In the genomic region with DNA sequence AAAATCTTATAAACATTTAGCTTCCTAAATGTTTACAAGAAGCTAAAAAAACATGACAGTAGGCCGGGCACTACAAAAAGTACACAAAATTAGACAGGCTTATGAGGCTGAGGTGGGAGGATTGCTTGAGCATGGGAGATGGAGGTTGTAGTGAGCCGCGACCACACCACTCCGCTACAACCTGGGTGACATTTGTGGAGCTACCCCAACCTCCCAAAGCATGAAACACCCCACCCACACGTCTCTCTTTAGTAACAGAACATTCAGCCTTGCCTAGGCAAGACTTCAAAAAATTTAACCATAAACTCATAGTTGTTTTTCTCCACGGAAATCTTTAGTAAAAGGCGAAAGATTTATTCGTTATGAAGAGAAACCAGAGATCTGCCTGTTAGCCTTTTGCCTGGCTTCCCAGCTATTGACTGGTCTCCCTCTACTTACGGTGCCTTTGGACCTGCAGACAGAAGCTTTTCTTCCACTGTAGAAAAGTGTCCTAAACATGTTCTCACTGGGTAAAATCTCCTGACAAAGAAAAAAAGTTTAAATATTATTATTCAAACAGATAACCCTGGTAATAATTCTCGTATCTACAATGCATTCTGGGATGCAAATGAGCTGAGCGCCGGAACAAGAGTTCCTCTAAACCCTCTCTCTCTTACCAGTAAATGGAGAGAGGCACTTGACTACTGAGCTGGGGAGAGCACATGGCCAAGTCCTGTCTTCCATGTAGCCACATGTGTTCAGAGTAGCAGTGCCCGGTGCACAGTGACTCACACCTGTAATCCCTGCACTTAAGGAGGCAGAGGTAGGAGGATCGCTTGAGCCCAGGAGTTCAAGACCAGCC, we compare ENCODE assay signal across 1 cellular context.
TF ChIP-seq lines count a peak whose summit lies in the region.

No MANE protein-coding gene starts in this region.

TF ChIP-seq in H1, 55 proteins besides CTCF, POLR2A, EP300 and RAD21:
- TF ChIP-seq NRF1 (IDR thresholded peaks at IDR 0.05; ENCODE audit: low read depth, low read length): no peak
- TF ChIP-seq, protein P1, sequence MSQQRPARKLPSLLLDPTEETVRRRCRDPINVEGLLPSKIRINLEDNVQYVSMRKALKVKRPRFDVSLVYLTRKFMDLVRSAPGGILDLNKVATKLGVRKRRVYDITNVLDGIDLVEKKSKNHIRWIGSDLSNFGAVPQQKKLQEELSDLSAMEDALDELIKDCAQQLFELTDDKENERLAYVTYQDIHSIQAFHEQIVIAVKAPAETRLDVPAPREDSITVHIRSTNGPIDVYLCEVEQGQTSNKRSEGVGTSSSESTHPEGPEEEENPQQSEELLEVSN (IDR thresholded peaks at IDR 0.05): no peak
- TF ChIP-seq KDM5A (IDR thresholded peaks at IDR 0.05; ENCODE audit: low read length): no peak
- TF ChIP-seq KDM4A (IDR thresholded peaks at IDR 0.05; ENCODE audit: low read depth, low read length, severe bottlenecking): no peak
- peak; percentile 100 for TF ChIP-seq TAF7 (optimal IDR thresholded peaks at IDR 0.05; ENCODE audit: borderline replicate concordance, low read depth, low read length)
- peak; percentile 13; the same call in 1 of the 2 replicates for TF ChIP-seq TAF1 (IDR thresholded peaks at IDR 0.05; ENCODE audit: low read depth, low read length)
- TF ChIP-seq TBP (IDR thresholded peaks at IDR 0.05; ENCODE audit: low read depth, low read length): peak; percentile 98
- TF ChIP-seq SIN3A (conservative IDR thresholded peaks at IDR 0.05 in 1 of 2, IDR thresholded peaks at IDR 0.05 in 1 of 2; ENCODE audit: low read depth in 1 of 2, low read length in 2 of 2): no peak
- TF ChIP-seq JUN (IDR thresholded peaks at IDR 0.05; ENCODE audit: low read depth, low read length): no peak
- TF ChIP-seq RNF2 (IDR thresholded peaks at IDR 0.05; ENCODE audit: borderline replicate concordance, low read depth, low read length, missing control alignments, poor library complexity, severe bottlenecking): no peak
- TF ChIP-seq, protein P2, sequence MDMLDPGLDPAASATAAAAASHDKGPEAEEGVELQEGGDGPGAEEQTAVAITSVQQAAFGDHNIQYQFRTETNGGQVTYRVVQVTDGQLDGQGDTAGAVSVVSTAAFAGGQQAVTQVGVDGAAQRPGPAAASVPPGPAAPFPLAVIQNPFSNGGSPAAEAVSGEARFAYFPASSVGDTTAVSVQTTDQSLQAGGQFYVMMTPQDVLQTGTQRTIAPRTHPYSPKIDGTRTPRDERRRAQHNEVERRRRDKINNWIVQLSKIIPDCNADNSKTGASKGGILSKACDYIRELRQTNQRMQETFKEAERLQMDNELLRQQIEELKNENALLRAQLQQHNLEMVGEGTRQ (IDR thresholded peaks at IDR 0.05; ENCODE audit: low read length): no peak
- TF ChIP-seq GTF2F1 (IDR thresholded peaks at IDR 0.05; ENCODE audit: borderline replicate concordance, low read depth, low read length): peak; percentile 99
- TF ChIP-seq SAP30 (IDR thresholded peaks at IDR 0.05; ENCODE audit: insufficient read depth, insufficient replicate concordance, low read length): no peak
- no peak for TF ChIP-seq EZH2 (IDR thresholded peaks at IDR 0.05; ENCODE audit: low read depth, low read length, severe bottlenecking)
- TF ChIP-seq EGR1 (IDR thresholded peaks at IDR 0.05; ENCODE audit: borderline replicate concordance, low read depth, low read length): peak; percentile 68; the same call in 1 of the 2 replicates
- TF ChIP-seq ZNF274 (IDR thresholded peaks at IDR 0.05; ENCODE audit: borderline replicate concordance, extremely low read depth, low read length): no peak
- TF ChIP-seq, protein P3, sequence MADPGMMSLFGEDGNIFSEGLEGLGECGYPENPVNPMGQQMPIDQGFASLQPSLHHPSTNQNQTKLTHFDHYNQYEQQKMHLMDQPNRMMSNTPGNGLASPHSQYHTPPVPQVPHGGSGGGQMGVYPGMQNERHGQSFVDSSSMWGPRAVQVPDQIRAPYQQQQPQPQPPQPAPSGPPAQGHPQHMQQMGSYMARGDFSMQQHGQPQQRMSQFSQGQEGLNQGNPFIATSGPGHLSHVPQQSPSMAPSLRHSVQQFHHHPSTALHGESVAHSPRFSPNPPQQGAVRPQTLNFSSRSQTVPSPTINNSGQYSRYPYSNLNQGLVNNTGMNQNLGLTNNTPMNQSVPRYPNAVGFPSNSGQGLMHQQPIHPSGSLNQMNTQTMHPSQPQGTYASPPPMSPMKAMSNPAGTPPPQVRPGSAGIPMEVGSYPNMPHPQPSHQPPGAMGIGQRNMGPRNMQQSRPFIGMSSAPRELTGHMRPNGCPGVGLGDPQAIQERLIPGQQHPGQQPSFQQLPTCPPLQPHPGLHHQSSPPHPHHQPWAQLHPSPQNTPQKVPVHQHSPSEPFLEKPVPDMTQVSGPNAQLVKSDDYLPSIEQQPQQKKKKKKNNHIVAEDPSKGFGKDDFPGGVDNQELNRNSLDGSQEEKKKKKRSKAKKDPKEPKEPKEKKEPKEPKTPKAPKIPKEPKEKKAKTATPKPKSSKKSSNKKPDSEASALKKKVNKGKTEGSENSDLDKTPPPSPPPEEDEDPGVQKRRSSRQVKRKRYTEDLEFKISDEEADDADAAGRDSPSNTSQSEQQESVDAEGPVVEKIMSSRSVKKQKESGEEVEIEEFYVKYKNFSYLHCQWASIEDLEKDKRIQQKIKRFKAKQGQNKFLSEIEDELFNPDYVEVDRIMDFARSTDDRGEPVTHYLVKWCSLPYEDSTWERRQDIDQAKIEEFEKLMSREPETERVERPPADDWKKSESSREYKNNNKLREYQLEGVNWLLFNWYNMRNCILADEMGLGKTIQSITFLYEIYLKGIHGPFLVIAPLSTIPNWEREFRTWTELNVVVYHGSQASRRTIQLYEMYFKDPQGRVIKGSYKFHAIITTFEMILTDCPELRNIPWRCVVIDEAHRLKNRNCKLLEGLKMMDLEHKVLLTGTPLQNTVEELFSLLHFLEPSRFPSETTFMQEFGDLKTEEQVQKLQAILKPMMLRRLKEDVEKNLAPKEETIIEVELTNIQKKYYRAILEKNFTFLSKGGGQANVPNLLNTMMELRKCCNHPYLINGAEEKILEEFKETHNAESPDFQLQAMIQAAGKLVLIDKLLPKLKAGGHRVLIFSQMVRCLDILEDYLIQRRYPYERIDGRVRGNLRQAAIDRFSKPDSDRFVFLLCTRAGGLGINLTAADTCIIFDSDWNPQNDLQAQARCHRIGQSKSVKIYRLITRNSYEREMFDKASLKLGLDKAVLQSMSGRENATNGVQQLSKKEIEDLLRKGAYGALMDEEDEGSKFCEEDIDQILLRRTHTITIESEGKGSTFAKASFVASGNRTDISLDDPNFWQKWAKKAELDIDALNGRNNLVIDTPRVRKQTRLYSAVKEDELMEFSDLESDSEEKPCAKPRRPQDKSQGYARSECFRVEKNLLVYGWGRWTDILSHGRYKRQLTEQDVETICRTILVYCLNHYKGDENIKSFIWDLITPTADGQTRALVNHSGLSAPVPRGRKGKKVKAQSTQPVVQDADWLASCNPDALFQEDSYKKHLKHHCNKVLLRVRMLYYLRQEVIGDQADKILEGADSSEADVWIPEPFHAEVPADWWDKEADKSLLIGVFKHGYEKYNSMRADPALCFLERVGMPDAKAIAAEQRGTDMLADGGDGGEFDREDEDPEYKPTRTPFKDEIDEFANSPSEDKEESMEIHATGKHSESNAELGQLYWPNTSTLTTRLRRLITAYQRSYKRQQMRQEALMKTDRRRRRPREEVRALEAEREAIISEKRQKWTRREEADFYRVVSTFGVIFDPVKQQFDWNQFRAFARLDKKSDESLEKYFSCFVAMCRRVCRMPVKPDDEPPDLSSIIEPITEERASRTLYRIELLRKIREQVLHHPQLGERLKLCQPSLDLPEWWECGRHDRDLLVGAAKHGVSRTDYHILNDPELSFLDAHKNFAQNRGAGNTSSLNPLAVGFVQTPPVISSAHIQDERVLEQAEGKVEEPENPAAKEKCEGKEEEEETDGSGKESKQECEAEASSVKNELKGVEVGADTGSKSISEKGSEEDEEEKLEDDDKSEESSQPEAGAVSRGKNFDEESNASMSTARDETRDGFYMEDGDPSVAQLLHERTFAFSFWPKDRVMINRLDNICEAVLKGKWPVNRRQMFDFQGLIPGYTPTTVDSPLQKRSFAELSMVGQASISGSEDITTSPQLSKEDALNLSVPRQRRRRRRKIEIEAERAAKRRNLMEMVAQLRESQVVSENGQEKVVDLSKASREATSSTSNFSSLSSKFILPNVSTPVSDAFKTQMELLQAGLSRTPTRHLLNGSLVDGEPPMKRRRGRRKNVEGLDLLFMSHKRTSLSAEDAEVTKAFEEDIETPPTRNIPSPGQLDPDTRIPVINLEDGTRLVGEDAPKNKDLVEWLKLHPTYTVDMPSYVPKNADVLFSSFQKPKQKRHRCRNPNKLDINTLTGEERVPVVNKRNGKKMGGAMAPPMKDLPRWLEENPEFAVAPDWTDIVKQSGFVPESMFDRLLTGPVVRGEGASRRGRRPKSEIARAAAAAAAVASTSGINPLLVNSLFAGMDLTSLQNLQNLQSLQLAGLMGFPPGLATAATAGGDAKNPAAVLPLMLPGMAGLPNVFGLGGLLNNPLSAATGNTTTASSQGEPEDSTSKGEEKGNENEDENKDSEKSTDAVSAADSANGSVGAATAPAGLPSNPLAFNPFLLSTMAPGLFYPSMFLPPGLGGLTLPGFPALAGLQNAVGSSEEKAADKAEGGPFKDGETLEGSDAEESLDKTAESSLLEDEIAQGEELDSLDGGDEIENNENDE (IDR thresholded peaks at IDR 0.05; ENCODE audit: insufficient replicate concordance, low read length): peak; percentile 47
- 0 out of 2 replicates have a peak, but pooled peaks have one; percentile 66 for TF ChIP-seq JUND (IDR thresholded peaks at IDR 0.05; ENCODE audit: low read length)
- TF ChIP-seq SP4 (IDR thresholded peaks at IDR 0.05; ENCODE audit: low read length): peak; percentile 85; the same call in 1 of the 2 replicates
- TF ChIP-seq BCL11A (IDR thresholded peaks at IDR 0.05; ENCODE audit: low read depth in 2 of 2, low read length in 2 of 2): no peak
- no peak for TF ChIP-seq FOSL1 (IDR thresholded peaks at IDR 0.05; ENCODE audit: insufficient read depth, low read depth, low read length)
- no peak for TF ChIP-seq CTBP2 (IDR thresholded peaks at IDR 0.05; ENCODE audit: borderline replicate concordance, insufficient read depth, insufficient read length, low read length)
- TF ChIP-seq POU5F1 (IDR thresholded peaks at IDR 0.05; ENCODE audit: low read depth, low read length): no peak; the same call in 1 of the 2 replicates
- no peak for TF ChIP-seq ASH2L (IDR thresholded peaks at IDR 0.05; ENCODE audit: low read length)
- no peak for TF ChIP-seq KDM1A (IDR thresholded peaks at IDR 0.05; ENCODE audit: borderline replicate concordance, low read length)
- no peak for TF ChIP-seq TCF12 (IDR thresholded peaks at IDR 0.05; ENCODE audit: low read depth, low read length)
- TF ChIP-seq CBX8 (IDR thresholded peaks at IDR 0.05; ENCODE audit: borderline replicate concordance, low read depth, low read length): no peak
- peak; percentile 89 for TF ChIP-seq SP1 (IDR thresholded peaks at IDR 0.05; ENCODE audit: low read depth, low read length)
- peak; percentile 32 for TF ChIP-seq HDAC6 (IDR thresholded peaks at IDR 0.05; ENCODE audit: low read depth, low read length)
- no peak for TF ChIP-seq RFX5 (IDR thresholded peaks at IDR 0.05; ENCODE audit: borderline replicate concordance, low read depth, low read length)
- no peak for TF ChIP-seq CBX5 (IDR thresholded peaks at IDR 0.05; ENCODE audit: low read depth, low read length)
- TF ChIP-seq, protein P4, sequence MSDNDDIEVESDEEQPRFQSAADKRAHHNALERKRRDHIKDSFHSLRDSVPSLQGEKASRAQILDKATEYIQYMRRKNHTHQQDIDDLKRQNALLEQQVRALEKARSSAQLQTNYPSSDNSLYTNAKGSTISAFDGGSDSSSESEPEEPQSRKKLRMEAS (IDR thresholded peaks at IDR 0.05): 0 out of 2 replicates have a peak, but pooled peaks have one; percentile 49
- no peak for TF ChIP-seq BRCA1 (IDR thresholded peaks at IDR 0.05; ENCODE audit: low read depth, low read length)
- no peak for TF ChIP-seq SUZ12 (IDR thresholded peaks at IDR 0.05; ENCODE audit: low read length)
- no peak for TF ChIP-seq YY1 (IDR thresholded peaks at IDR 0.05; ENCODE audit: low read depth, low read length)
- TF ChIP-seq RXRA (IDR thresholded peaks at IDR 0.05; ENCODE audit: insufficient read depth, low read depth, low read length): no peak
- TF ChIP-seq SRF (IDR thresholded peaks at IDR 0.05; ENCODE audit: low read depth, low read length): no peak
- TF ChIP-seq SIX5 (IDR thresholded peaks at IDR 0.05; ENCODE audit: low read depth, low read length): no peak
- TF ChIP-seq CHD2 (IDR thresholded peaks at IDR 0.05; ENCODE audit: low read length): peak; percentile 68; the same call in 1 of the 2 replicates
- 0 out of 2 replicates have a peak, but pooled peaks have one; percentile 1 for TF ChIP-seq TEAD4 (IDR thresholded peaks at IDR 0.05; ENCODE audit: low read depth, low read length)
- TF ChIP-seq CREB1 (IDR thresholded peaks at IDR 0.05): no peak
- TF ChIP-seq POLR2AphosphoS5 (IDR thresholded peaks at IDR 0.05; ENCODE audit: low read depth, low read length): peak; percentile 100
- no peak for TF ChIP-seq SP2 (IDR thresholded peaks at IDR 0.05; ENCODE audit: low read length)
- TF ChIP-seq NANOG (IDR thresholded peaks at IDR 0.05; ENCODE audit: insufficient read depth, low read depth, low read length, poor library complexity, severe bottlenecking): no peak
- TF ChIP-seq GABPA (IDR thresholded peaks at IDR 0.05; ENCODE audit: borderline replicate concordance, insufficient read depth, low read length): no peak
- TF ChIP-seq, protein P5, sequence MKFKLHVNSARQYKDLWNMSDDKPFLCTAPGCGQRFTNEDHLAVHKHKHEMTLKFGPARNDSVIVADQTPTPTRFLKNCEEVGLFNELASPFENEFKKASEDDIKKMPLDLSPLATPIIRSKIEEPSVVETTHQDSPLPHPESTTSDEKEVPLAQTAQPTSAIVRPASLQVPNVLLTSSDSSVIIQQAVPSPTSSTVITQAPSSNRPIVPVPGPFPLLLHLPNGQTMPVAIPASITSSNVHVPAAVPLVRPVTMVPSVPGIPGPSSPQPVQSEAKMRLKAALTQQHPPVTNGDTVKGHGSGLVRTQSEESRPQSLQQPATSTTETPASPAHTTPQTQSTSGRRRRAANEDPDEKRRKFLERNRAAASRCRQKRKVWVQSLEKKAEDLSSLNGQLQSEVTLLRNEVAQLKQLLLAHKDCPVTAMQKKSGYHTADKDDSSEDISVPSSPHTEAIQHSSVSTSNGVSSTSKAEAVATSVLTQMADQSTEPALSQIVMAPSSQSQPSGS (IDR thresholded peaks at IDR 0.05; ENCODE audit: low read length): peak; percentile 80; the same call in 1 of the 2 replicates
- no peak for TF ChIP-seq MAFK (IDR thresholded peaks at IDR 0.05; ENCODE audit: low read depth, low read length)
- no peak for TF ChIP-seq CHD1 (IDR thresholded peaks at IDR 0.05; ENCODE audit: low read depth, low read length)
- TF ChIP-seq PHF8 (conservative IDR thresholded peaks at IDR 0.05; ENCODE audit: low read depth, low read length): no peak
- TF ChIP-seq, protein P6, sequence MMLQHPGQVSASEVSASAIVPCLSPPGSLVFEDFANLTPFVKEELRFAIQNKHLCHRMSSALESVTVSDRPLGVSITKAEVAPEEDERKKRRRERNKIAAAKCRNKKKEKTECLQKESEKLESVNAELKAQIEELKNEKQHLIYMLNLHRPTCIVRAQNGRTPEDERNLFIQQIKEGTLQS (IDR thresholded peaks at IDR 0.05; ENCODE audit: insufficient read depth, low read depth, low read length): no peak
- TF ChIP-seq CEBPB (IDR thresholded peaks at IDR 0.05; ENCODE audit: low read depth, low read length): no peak
- TF ChIP-seq RBBP5 (IDR thresholded peaks at IDR 0.05; ENCODE audit: borderline replicate concordance, low read depth, low read length): no peak
- no peak for TF ChIP-seq BACH1 (IDR thresholded peaks at IDR 0.05; ENCODE audit: low read length)
- no peak for TF ChIP-seq SIRT6 (IDR thresholded peaks at IDR 0.05; ENCODE audit: low read length)
- no peak for TF ChIP-seq HDAC2 (IDR thresholded peaks at IDR 0.05; ENCODE audit: borderline replicate concordance in 1 of 2, low read depth in 2 of 2, low read length in 2 of 2)
